In genomic region chr7:8296362-8296659, GRCh38 we compare ENCODE assay signal across 16 cellular contexts. TPM values are rescaled to one million over a fixed set of nuclear protein-coding genes. Genes with fewer than 3 reads are reported as not detected.
A peak's percentile ranks its signal among the peaks of the same experiment; 100 is the strongest.
DNase-seq lines count a peak whose midpoint lies in the region; ATAC-seq, FAIRE-seq and TF ChIP-seq lines count a peak whose summit lies in the region.
"Had no signal": no experiment of that assay in that cellular context is flagged by ENCODE, and none has a peak within 500 bp of the region (broad histone marks: within the 10 kb centered on the region; RNA-seq: fewer than 3 reads in every experiment).

No MANE protein-coding gene starts in this region.

- H3K36me3 ChIP-seq in K562 (ENCODE audit: control insufficient read depth, insufficient read depth, low read length), result no peaks in the 10 kb centered on the region
- H3K36me3 ChIP-seq in right atrium auricular region, result no peaks in the 10 kb centered on the region
- H3K36me3 ChIP-seq: cardiac muscle cell, esophagus squamous epithelium, lower lobe of right lung, upper lobe of right lung had no signal

- no peak overlapping the region for H3K4me2 ChIP-seq in K562 (ENCODE audit: insufficient read depth, low read length)

- POLR2A ChIA-PET in K562 (lab: Yijun Ruan, JAX), result interaction anchor here (0.5 to 1.6 kb wide), 6 partner anchors 15 to 1191 kb away, joined by 3 to 7 read pairs (median 3); no protein-coding TSS in a partner anchor
- POLR2A ChIA-PET in activated CD4-positive, alpha-beta memory T cell treated with anti-CD3 and anti-CD28 coated beads, Interleukin-2, amount 10 ng/mL, durations not matched to agents 7 days and 5 days (lab: Charles Lee), result no interaction called here

- H3K4me1 ChIP-seq in K562 (replicated peaks in 1 of 2; ENCODE audit: control insufficient read depth in 2 of 2, insufficient read depth in 2 of 2, low read length in 2 of 2) (peaks cover 0 to 3% of the 10 kb centered on the region in 2 experiments; a peak in 1 of 5 replicates), right atrium auricular region (no peaks in the 10 kb centered on the region)
- H3K4me1 ChIP-seq: lower lobe of right lung, upper lobe of right lung had no signal

- intact Hi-C loops in K562 (cut with micrococcal nuclease), result loop anchor here (1.0 to 10.0 kb wide), 13 partner anchors 71 to 1329 kb away; partner anchors contain the start of gene UMAD1

- peak overlapping the region; percentile 80 for H2AFZ ChIP-seq in K562 (ENCODE audit: low read depth, low read length)

- no peaks in the 10 kb centered on the region for H3K9me3 Mint-ChIP-seq in activated CD4-positive, alpha-beta memory T cell treated with anti-CD3 and anti-CD28 coated beads, Interleukin-2, amount 10 ng/mL, durations not matched to agents 7 days and 5 days
- H3K9me3 Mint-ChIP-seq: activated T-cell treated with anti-CD3 and anti-CD28 coated beads, Interleukin-2, amount 50 U/mL, for 24 hours; CD4-positive, alpha-beta memory T cell; nephron; stimulated activated naive CD8-positive, alpha-beta T cell treated with anti-CD3 and anti-CD28 coated beads, Interleukin-15, amount 100 ng/mL, for 72 hours had no signal

- BruUV-seq in K562 (replicated peaks; lab: Mats Ljungman, UMichigan), result no TSS peak

- TF ChIP-seq EP300 in K562 (IDR thresholded peaks at IDR 0.05; ENCODE audit: low read length), result no peak

- H3K9me1 ChIP-seq in K562 (ENCODE audit: control insufficient read depth, insufficient read depth, low read length), result no peaks in the 10 kb centered on the region

- no peak for TF ChIP-seq RAD21 in K562 (CRISPR knock-in tag; conservative IDR thresholded peaks at IDR 0.05 in 1 of 2, IDR thresholded peaks at IDR 0.05 in 1 of 2)

- no peak for TF ChIP-seq POLR2A in K562 (conservative IDR thresholded peaks at IDR 0.05)

- H3K4me3 Mint-ChIP-seq in activated CD4-positive, alpha-beta memory T cell treated with anti-CD3 and anti-CD28 coated beads, Interleukin-2, amount 10 ng/mL, durations not matched to agents 7 days and 5 days, result no peak overlapping the region
- H3K4me3 Mint-ChIP-seq: activated T-cell treated with anti-CD3 and anti-CD28 coated beads, Interleukin-2, amount 50 U/mL, for 24 hours; CD4-positive, alpha-beta memory T cell; nephron; stimulated activated naive CD8-positive, alpha-beta T cell treated with anti-CD3 and anti-CD28 coated beads, Interleukin-15, amount 100 ng/mL, for 72 hours had no signal

- in situ Hi-C loops in K562 (cut with MboI), result loop anchor here (10.0 to 25.0 kb wide), 3 partner anchors 872 to 1334 kb away; no protein-coding TSS in a partner anchor

- H3K9me3 ChIP-seq in K562 (replicated peaks; ENCODE audit: control insufficient read depth, insufficient read depth, low read depth, low read length) (no peaks in the 10 kb centered on the region), right atrium auricular region (no peaks in the 10 kb centered on the region)
- H3K9me3 ChIP-seq: esophagus squamous epithelium, lower lobe of right lung, upper lobe of right lung had no signal

- CTCF ChIA-PET in K562 (lab: Yijun Ruan, JAX; ENCODE audit: low intra/inter-chr PET ratio), result interaction anchor here (0.6 to 1.4 kb wide), 3 partner anchors 9 to 1576 kb away, joined by 3 read pairs; no protein-coding TSS in a partner anchor
- CTCF ChIA-PET in activated CD4-positive, alpha-beta memory T cell treated with anti-CD3 and anti-CD28 coated beads, Interleukin-2, amount 10 ng/mL, durations not matched to agents 7 days and 5 days (lab: Charles Lee), result interaction anchor here (0.6 to 2.8 kb wide), 25 partner anchors 10 to 1202 kb away, joined by 3 to 15 read pairs (median 4); partner anchors contain the start of gene UMAD1

- peaks cover 15% of the 10 kb centered on the region for H3K27me3 Mint-ChIP-seq in activated CD4-positive, alpha-beta memory T cell treated with anti-CD3 and anti-CD28 coated beads, Interleukin-2, amount 10 ng/mL, durations not matched to agents 7 days and 5 days

- WGBS in K562 (ENCODE audit: insufficient coverage, low coverage, missing lambda C conversion rate), result 85% methylated on average over 1 of the region's 1 CpG

- H3K27ac ChIP-seq in C4-2B, result no peak overlapping the region
- no peak overlapping the region for H3K27ac ChIP-seq in K562 (ENCODE audit: extremely low read depth, low read depth, low read length)
- no peak overlapping the region for H3K27ac ChIP-seq in right atrium auricular region
- H3K27ac ChIP-seq: cardiac muscle cell, esophagus squamous epithelium, lower lobe of right lung, upper lobe of right lung had no signal

- H3K36me3 Mint-ChIP-seq in activated CD4-positive, alpha-beta memory T cell treated with anti-CD3 and anti-CD28 coated beads, Interleukin-2, amount 10 ng/mL, durations not matched to agents 7 days and 5 days (ENCODE audit: low read depth), result no peaks in the 10 kb centered on the region
- H3K36me3 Mint-ChIP-seq: CD4-positive, alpha-beta memory T cell had no signal

- DNase-seq in K562 (ENCODE audit: extremely low read depth in 1 of 4, low spot score in 3 of 4) (no peak), NCI-H510A treated with DMSO at 0.1 percent for 48 hours (lab: John Stamatoyannopoulos, UW) (no peak), activated gamma-delta T cell (lab: John Stamatoyannopoulos, UW) (no peak), right atrium auricular region (ENCODE audit: low spot score) (no peak)
- DNase-seq in activated CD4-positive, alpha-beta memory T cell treated with anti-CD3 and anti-CD28 coated beads, Interleukin-2, amount 10 ng/mL, durations not matched to agents 7 days and 5 days, result no peak
- DNase-seq: activated T-cell treated with anti-CD3 and anti-CD28 coated beads, Interleukin-2, amount 50 U/mL, for 24 hours; esophagus squamous epithelium; lower lobe of right lung; upper lobe of right lung had no signal

- no peak overlapping the region for H3K9ac ChIP-seq in K562 (ENCODE audit: insufficient read depth in 1 of 2, low read depth in 2 of 2, low read length in 2 of 2)

- H3K27me3 ChIP-seq in K562 (ENCODE audit: control insufficient read depth in 2 of 2, insufficient read depth in 2 of 2, low read length in 2 of 2), result no peaks in the 10 kb centered on the region
- H3K27me3 ChIP-seq in right atrium auricular region, result no peaks in the 10 kb centered on the region
- H3K27me3 ChIP-seq: cardiac muscle cell, esophagus squamous epithelium, upper lobe of right lung had no signal

- no peaks in the 10 kb centered on the region for H3K79me2 ChIP-seq in K562 (ENCODE audit: control insufficient read depth, insufficient read depth, low read length)

- no peaks in the 10 kb centered on the region for H4K20me1 ChIP-seq in K562 (replicated peaks; ENCODE audit: control insufficient read depth, insufficient read depth, low read length)

- no peak for FAIRE-seq in K562 (lab: Jason Lieb, UNC)

- peaks cover 2% of the 10 kb centered on the region for H3K4me1 Mint-ChIP-seq in activated CD4-positive, alpha-beta memory T cell treated with anti-CD3 and anti-CD28 coated beads, Interleukin-2, amount 10 ng/mL, durations not matched to agents 7 days and 5 days
- H3K4me1 Mint-ChIP-seq: nephron; stimulated activated naive CD8-positive, alpha-beta T cell treated with anti-CD3 and anti-CD28 coated beads, Interleukin-15, amount 100 ng/mL, for 72 hours had no signal

- TF ChIP-seq CTCF in C4-2B (conservative IDR thresholded peaks at IDR 0.05), result peak; percentile 67
- TF ChIP-seq CTCF in K562 (IDR thresholded peaks at IDR 0.05 in 2 of 3, conservative IDR thresholded peaks at IDR 0.05 in 1 of 3; ENCODE audit: insufficient read depth in 2 of 3, low read depth in 1 of 3, low read length in 3 of 3), result no peak
- no peak for TF ChIP-seq CTCF in right atrium auricular region (IDR thresholded peaks at IDR 0.05)

- no peak overlapping the region for H3K27ac Mint-ChIP-seq in activated CD4-positive, alpha-beta memory T cell treated with anti-CD3 and anti-CD28 coated beads, Interleukin-2, amount 10 ng/mL, durations not matched to agents 7 days and 5 days
- H3K27ac Mint-ChIP-seq: activated T-cell treated with anti-CD3 and anti-CD28 coated beads, Interleukin-2, amount 50 U/mL, for 24 hours; CD4-positive, alpha-beta memory T cell; nephron; stimulated activated naive CD8-positive, alpha-beta T cell treated with anti-CD3 and anti-CD28 coated beads, Interleukin-15, amount 100 ng/mL, for 72 hours had no signal

- ATAC-seq in GM19372 (IDR thresholded peaks at IDR 0.05; ENCODE audit: low read depth, unreplicated experiment) (peak; percentile 17), HG03432 (IDR thresholded peaks at IDR 0.05; ENCODE audit: unreplicated experiment) (peak; percentile 33), K562 (no peak)

- H3K4me3 ChIP-seq in K562 (no peak overlapping the region), right atrium auricular region (no peak overlapping the region)
- H3K4me3 ChIP-seq: cardiac muscle cell, esophagus squamous epithelium, lower lobe of right lung, upper lobe of right lung had no signal

TF ChIP-seq in K562, 482 proteins besides CTCF, POLR2A, EP300 and RAD21 (continues in another document):
- TF ChIP-seq KAT8 (IDR thresholded peaks at IDR 0.05; ENCODE audit: low read depth), result peak; percentile 70; the same call in 1 of the 2 replicates
- TF ChIP-seq KLF1 (tag; IDR thresholded peaks at IDR 0.05), result no peak
- TF ChIP-seq ARNT (IDR thresholded peaks at IDR 0.05), result 0 out of 4 replicates have a peak, but pooled peaks of 1 of the 2 experiments have one; percentile 3
- 0 out of 2 replicates have a peak, but pooled peaks have one; percentile 22 for TF ChIP-seq FOXM1 (IDR thresholded peaks at IDR 0.05; ENCODE audit: low read depth)
- no peak for TF ChIP-seq FOXM1 (CRISPR knock-in tag; IDR thresholded peaks at IDR 0.05; ENCODE audit: low read depth)

RNA-seq across cellular contexts. Expression of gene ICA1, which starts 34.3 kb away (rescaled TPM):
- 20.3 and 57.6 TPM in 2 replicates for total RNA-seq in K562 (2011; cell fraction: chromatin; rRNA removed; ENCODE audit: low replicate concordance)
- 10.7 and 12.4 TPM in 2 replicates for total RNA-seq in K562 (2011; cell fraction: nucleolus; rRNA removed)
- 18.8 and 19.2 TPM in 2 replicates for total RNA-seq in K562 (2011; cell fraction: nucleoplasm; rRNA removed)
- total RNA-seq in K562 (2014; rRNA removed) (12.7 and 16.4 TPM in 2 replicates), K562 (2014; rRNA removed; fragmentation: Illumina TruSeq; extraction: Trizol) (18.5 and 23.0 TPM in 2 replicates), K562 (2015; rRNA removed; fragmentation: Illumina TruSeq; extraction: Trizol) (16.1 and 16.4 TPM in 2 replicates), K562 (2021) (17.8 and 18.5 TPM in 2 replicates), right atrium auricular region (10 to 100 TPM; 39.4 to 51.8 TPM)
- polyA plus RNA-seq in K562 (2011; rRNA removed) (19.8 and 26.0 TPM in 2 replicates), K562 (2014; fragmentation: Illumina TruSeq; extraction: Trizol) (17.2 and 22.3 TPM in 2 replicates), K562 (2014; fragmentation: Nextera tagmentation; extraction: Ambion mirVana) (10 to 100 TPM in 1 of 2 experiments, 1 to 10 TPM in 1; 7.1 to 10.7 TPM), K562 (2014; rRNA removed) (14.2 and 17.8 TPM in 2 replicates)
- polyA plus RNA-seq in K562 (2011; cell fraction: cytosol; rRNA removed), result 4.8 and 11.7 TPM in 2 replicates
- polyA plus RNA-seq in K562 (2011; cell fraction: nucleus; rRNA removed), result 11.4 and 24.9 TPM in 2 replicates
- 13.9 and 35.9 TPM in 2 replicates for polyA plus RNA-seq in K562 (2012)
- 23.8 and 38.1 TPM in 2 replicates for polyA minus RNA-seq in K562 (2011; rRNA and poly(A)+ RNA removed)
- 6.6 and 7.9 TPM in 2 replicates for polyA minus RNA-seq in K562 (2011; cell fraction: cytosol; rRNA and poly(A)+ RNA removed)
- polyA minus RNA-seq in K562 (2011; cell fraction: nucleus; rRNA and poly(A)+ RNA removed), result 10.2 and 35.3 TPM in 2 replicates
- total RNA-seq in activated CD4-positive, alpha-beta memory T cell treated with anti-CD3 and anti-CD28 coated beads, Interleukin-2, amount 10 ng/mL, durations not matched to agents 7 days and 5 days, result 1 to 10 TPM; 2.2 TPM
